11 cellular contexts compared by ENCODE assay signal in the genomic region with DNA sequence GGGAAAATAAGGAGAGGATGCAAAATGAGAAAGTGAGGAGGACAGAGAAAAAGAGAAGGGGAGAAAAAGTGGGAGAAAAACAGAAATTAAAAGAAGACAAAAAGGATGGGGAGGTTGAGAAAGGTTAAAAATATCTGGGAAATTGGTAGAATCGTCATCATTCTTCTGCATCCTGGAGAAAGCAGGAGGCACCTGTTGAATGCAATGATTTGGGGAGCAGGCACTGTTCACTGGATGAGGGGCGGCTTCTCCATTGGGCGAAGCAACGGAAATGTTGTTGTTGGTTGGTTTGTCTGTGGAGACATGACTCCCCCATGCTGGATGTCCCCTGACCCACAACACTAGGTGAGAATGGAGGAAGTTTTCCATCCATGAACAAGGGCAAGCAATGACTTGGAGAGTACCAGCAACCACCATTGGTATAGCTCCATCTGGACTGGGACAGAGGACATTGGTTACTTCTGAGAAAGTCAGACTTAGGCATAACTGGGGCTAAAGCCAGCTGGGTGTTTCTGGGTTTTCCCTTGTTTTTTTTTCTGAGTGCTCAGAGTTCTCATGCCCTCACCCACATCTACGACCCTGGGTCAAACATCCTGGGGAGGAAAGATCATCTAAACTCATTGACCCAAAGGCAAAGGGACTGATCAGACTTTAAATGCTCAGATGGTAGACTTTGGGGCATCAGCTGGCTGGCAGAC. TPM values are rescaled to one million over a fixed set of nuclear protein-coding genes. Genes with fewer than 3 reads are reported as not detected.
DNase-seq lines count a peak whose midpoint lies in the region; ATAC-seq and TF ChIP-seq lines count a peak whose summit lies in the region.
"Had no signal": no experiment of that assay in that cellular context is flagged by ENCODE, and none has a peak within 500 bp of the region (broad histone marks: within the 10 kb centered on the region; RNA-seq: fewer than 3 reads in every experiment).

No MANE protein-coding gene starts in this region.

- no peaks in the 10 kb centered on the region for H3K36me3 ChIP-seq in HEK293 (ENCODE audit: control insufficient read depth in 2 of 2, insufficient read depth in 1 of 2, low read length in 2 of 2)

- no peaks in the 10 kb centered on the region for H3K36me3 Mint-ChIP-seq in activated CD8-positive, alpha-beta T cell treated with anti-CD3 and anti-CD28 coated beads for 36 hours (ENCODE audit: low read depth)
- H3K36me3 Mint-ChIP-seq in activated CD8-positive, alpha-beta T cell treated with anti-CD3 and anti-CD28 coated beads, Interleukin-2, amount 10 ng/mL, durations not matched to agents 7 days and 5 days (ENCODE audit: low read depth): no peaks in the 10 kb centered on the region
- no peaks in the 10 kb centered on the region for H3K36me3 Mint-ChIP-seq in activated CD4-positive, alpha-beta memory T cell treated with anti-CD3 and anti-CD28 coated beads for 36 hours
- H3K36me3 Mint-ChIP-seq in stimulated activated memory B cell treated with anti-CD40 and anti-IgM and Interleukin-4, amounts not matched to agents 10 μg/mL and 1 μg/mL and 100 μg/mL, for 72 hours: no peaks in the 10 kb centered on the region

- CTCF ChIA-PET in activated CD8-positive, alpha-beta T cell treated with anti-CD3 and anti-CD28 coated beads for 36 hours (lab: Charles Lee): interaction anchor here (1.2 to 1.8 kb wide), 3 partner anchors 20 to 95 kb away, joined by 4 read pairs; no protein-coding TSS in a partner anchor
- CTCF ChIA-PET in activated CD8-positive, alpha-beta T cell treated with anti-CD3 and anti-CD28 coated beads, Interleukin-2, amount 10 ng/mL, durations not matched to agents 7 days and 5 days (lab: Charles Lee): interaction anchor here (1.1 to 1.2 kb wide), 2 partner anchors 83 to 127 kb away, joined by 3 to 4 read pairs; no protein-coding TSS in a partner anchor
- CTCF ChIA-PET in HEK293 (lab: Yijun Ruan, JAX): no interaction called here
- CTCF ChIA-PET in activated CD4-positive, alpha-beta memory T cell treated with anti-CD3 and anti-CD28 coated beads for 36 hours (lab: Charles Lee): interaction anchor here (1.2 kb wide), 1 partner anchor 13 kb away, joined by 9 read pairs; no protein-coding TSS in a partner anchor

- POLR2A ChIA-PET in activated CD8-positive, alpha-beta T cell treated with anti-CD3 and anti-CD28 coated beads for 36 hours (lab: Charles Lee): interaction anchor here (0.7 to 5.0 kb wide), 4 partner anchors 10 to 179 kb away, joined by 3 to 35 read pairs (median 6); a partner anchor contains a TSS
- POLR2A ChIA-PET in activated CD8-positive, alpha-beta T cell treated with anti-CD3 and anti-CD28 coated beads, Interleukin-2, amount 10 ng/mL, durations not matched to agents 7 days and 5 days (lab: Charles Lee): interaction anchor here (0.7 to 1.2 kb wide), 2 partner anchors 8 to 86 kb away, joined by 3 to 4 read pairs; no protein-coding TSS in a partner anchor
- POLR2A ChIA-PET in HEK293 (lab: Yijun Ruan, JAX): no interaction called here
- POLR2A ChIA-PET in activated CD4-positive, alpha-beta memory T cell treated with anti-CD3 and anti-CD28 coated beads for 36 hours (lab: Charles Lee): interaction anchor here (0.6 to 3.2 kb wide), 7 partner anchors 11 to 86 kb away, joined by 3 to 11 read pairs (median 3); no protein-coding TSS in a partner anchor

- H3K27ac ChIP-seq in HEK293 (ENCODE audit: extremely low read depth, low read depth, low read length): no peak overlapping the region

- ATAC-seq in activated CD8-positive, alpha-beta T cell treated with anti-CD3 and anti-CD28 coated beads for 36 hours: peak; percentile 10
- no peak for ATAC-seq in activated CD8-positive, alpha-beta T cell treated with anti-CD3 and anti-CD28 coated beads, Interleukin-2, amount 10 ng/mL, durations not matched to agents 7 days and 5 days
- peak; percentile 61 for ATAC-seq in stimulated activated memory B cell treated with anti-CD40 and anti-IgM and Interleukin-4, amounts not matched to agents 10 μg/mL and 1 μg/mL and 100 μg/mL, for 72 hours
- ATAC-seq: sciatic nerve had no signal

- no peak for TF ChIP-seq CTCF in activated CD8-positive, alpha-beta T cell treated with anti-CD3 and anti-CD28 coated beads for 36 hours (IDR thresholded peaks at IDR 0.05)
- no peak for TF ChIP-seq CTCF in HEK293 (tag by site-specific recombination; IDR thresholded peaks at IDR 0.05)

- H3K27me3 Mint-ChIP-seq in activated CD8-positive, alpha-beta T cell treated with anti-CD3 and anti-CD28 coated beads for 36 hours: no peaks in the 10 kb centered on the region
- no peaks in the 10 kb centered on the region for H3K27me3 Mint-ChIP-seq in activated CD8-positive, alpha-beta T cell treated with anti-CD3 and anti-CD28 coated beads, Interleukin-2, amount 10 ng/mL, durations not matched to agents 7 days and 5 days (ENCODE audit: low read depth)
- no peaks in the 10 kb centered on the region for H3K27me3 Mint-ChIP-seq in activated CD4-positive, alpha-beta memory T cell treated with anti-CD3 and anti-CD28 coated beads for 36 hours
- no peaks in the 10 kb centered on the region for H3K27me3 Mint-ChIP-seq in stimulated activated memory B cell treated with anti-CD40 and anti-IgM and Interleukin-4, amounts not matched to agents 10 μg/mL and 1 μg/mL and 100 μg/mL, for 72 hours

- DNase-seq in activated CD8-positive, alpha-beta T cell treated with anti-CD3 and anti-CD28 coated beads for 36 hours: no peak
- DNase-seq in activated CD8-positive, alpha-beta T cell treated with anti-CD3 and anti-CD28 coated beads, Interleukin-2, amount 10 ng/mL, durations not matched to agents 7 days and 5 days: no peak
- DNase-seq in activated CD4-positive, alpha-beta memory T cell treated with anti-CD3 and anti-CD28 coated beads for 36 hours: no peak
- no peak for DNase-seq in stimulated activated naive CD4-positive, alpha-beta T cell (lab: John Stamatoyannopoulos, UW)
- DNase-seq in H4 (ENCODE audit: low spot score) (no peak), NCI-H1436 (lab: John Stamatoyannopoulos, UW) (no peak)
- DNase-seq: foreskin melanocyte had no signal

- peaks cover 67% of the 10 kb centered on the region for H3K4me1 Mint-ChIP-seq in activated CD8-positive, alpha-beta T cell treated with anti-CD3 and anti-CD28 coated beads for 36 hours (ENCODE audit: low read depth)
- peaks cover 51% of the 10 kb centered on the region for H3K4me1 Mint-ChIP-seq in activated CD8-positive, alpha-beta T cell treated with anti-CD3 and anti-CD28 coated beads, Interleukin-2, amount 10 ng/mL, durations not matched to agents 7 days and 5 days (ENCODE audit: low read depth)
- peaks cover 65% of the 10 kb centered on the region for H3K4me1 Mint-ChIP-seq in activated CD4-positive, alpha-beta memory T cell treated with anti-CD3 and anti-CD28 coated beads for 36 hours (ENCODE audit: low read depth)
- H3K4me1 Mint-ChIP-seq in stimulated activated memory B cell treated with anti-CD40 and anti-IgM and Interleukin-4, amounts not matched to agents 10 μg/mL and 1 μg/mL and 100 μg/mL, for 72 hours: peaks cover 69% of the 10 kb centered on the region

- no peaks in the 10 kb centered on the region for H3K9me3 Mint-ChIP-seq in activated CD8-positive, alpha-beta T cell treated with anti-CD3 and anti-CD28 coated beads for 36 hours
- H3K9me3 Mint-ChIP-seq in activated CD8-positive, alpha-beta T cell treated with anti-CD3 and anti-CD28 coated beads, Interleukin-2, amount 10 ng/mL, durations not matched to agents 7 days and 5 days (ENCODE audit: insufficient read depth): no peaks in the 10 kb centered on the region
- no peaks in the 10 kb centered on the region for H3K9me3 Mint-ChIP-seq in activated CD4-positive, alpha-beta memory T cell treated with anti-CD3 and anti-CD28 coated beads for 36 hours
- H3K9me3 Mint-ChIP-seq in stimulated activated memory B cell treated with anti-CD40 and anti-IgM and Interleukin-4, amounts not matched to agents 10 μg/mL and 1 μg/mL and 100 μg/mL, for 72 hours: no peaks in the 10 kb centered on the region

- no peaks in the 10 kb centered on the region for H3K4me1 ChIP-seq in HEK293 (ENCODE audit: control insufficient read depth, insufficient read depth, low read length)

- peak overlapping the region; percentile 80 for H3K27ac Mint-ChIP-seq in activated CD8-positive, alpha-beta T cell treated with anti-CD3 and anti-CD28 coated beads for 36 hours
- no peak overlapping the region for H3K27ac Mint-ChIP-seq in activated CD8-positive, alpha-beta T cell treated with anti-CD3 and anti-CD28 coated beads, Interleukin-2, amount 10 ng/mL, durations not matched to agents 7 days and 5 days
- peak overlapping the region; percentile 82 for H3K27ac Mint-ChIP-seq in activated CD4-positive, alpha-beta memory T cell treated with anti-CD3 and anti-CD28 coated beads for 36 hours
- peak overlapping the region; percentile 88 for H3K27ac Mint-ChIP-seq in stimulated activated memory B cell treated with anti-CD40 and anti-IgM and Interleukin-4, amounts not matched to agents 10 μg/mL and 1 μg/mL and 100 μg/mL, for 72 hours

- intact Hi-C loops in activated CD8-positive, alpha-beta T cell treated with anti-CD3 and anti-CD28 coated beads for 36 hours (cut with micrococcal nuclease): loop anchor here (2.0 kb wide), 1 partner anchor 50 kb away; no protein-coding TSS in a partner anchor
- intact Hi-C loops in activated CD4-positive, alpha-beta memory T cell treated with anti-CD3 and anti-CD28 coated beads for 36 hours (cut with micrococcal nuclease): loop anchor here (1.0 to 2.0 kb wide), 5 partner anchors 12 to 114 kb away; a partner anchor contains a TSS

- H3K4me3 Mint-ChIP-seq in activated CD8-positive, alpha-beta T cell treated with anti-CD3 and anti-CD28 coated beads for 36 hours: peak overlapping the region; percentile 31
- H3K4me3 Mint-ChIP-seq in activated CD8-positive, alpha-beta T cell treated with anti-CD3 and anti-CD28 coated beads, Interleukin-2, amount 10 ng/mL, durations not matched to agents 7 days and 5 days: no peak overlapping the region
- peak overlapping the region; percentile 41 for H3K4me3 Mint-ChIP-seq in activated CD4-positive, alpha-beta memory T cell treated with anti-CD3 and anti-CD28 coated beads for 36 hours
- H3K4me3 Mint-ChIP-seq in stimulated activated memory B cell treated with anti-CD40 and anti-IgM and Interleukin-4, amounts not matched to agents 10 μg/mL and 1 μg/mL and 100 μg/mL, for 72 hours: peak overlapping the region; percentile 71

- no peaks in the 10 kb centered on the region for H3K9me3 ChIP-seq in HEK293 (ENCODE audit: control insufficient read depth, insufficient read depth, low read depth, low read length)

- H3K4me3 ChIP-seq in HEK293 (ENCODE audit: low read depth, low read length): no peak overlapping the region
- H3K4me3 ChIP-seq: lung had no signal

TF ChIP-seq in HEK293, 187 proteins besides CTCF, POLR2A, EP300 and RAD21 (continues in another document):
- TF ChIP-seq SCRT2 (tag by site-specific recombination; IDR thresholded peaks at IDR 0.05) (peak; percentile 77), ZNF174 (tag by site-specific recombination; IDR thresholded peaks at IDR 0.05) (no peak), ZNF10 (tag by site-specific recombination; IDR thresholded peaks at IDR 0.05) (no peak)

RNA-seq across cellular contexts. Expression of a gene that starts 11.9 kb away (rescaled TPM):
- total RNA-seq in activated CD8-positive, alpha-beta T cell treated with anti-CD3 and anti-CD28 coated beads for 36 hours: 100 to 1,000 TPM; 363 to 373 TPM
- 100 to 1,000 TPM; 398 to 399 TPM for total RNA-seq in activated CD8-positive, alpha-beta T cell treated with anti-CD3 and anti-CD28 coated beads, Interleukin-2, amount 10 ng/mL, durations not matched to agents 7 days and 5 days
- total RNA-seq in activated CD4-positive, alpha-beta memory T cell treated with anti-CD3 and anti-CD28 coated beads for 36 hours: 100 to 1,000 TPM; 440 to 442 TPM
- 211 and 238 TPM in 2 replicates for total RNA-seq in H4 (2014; rRNA removed; shearing (Covaris generic))
